In the genomic region with DNA sequence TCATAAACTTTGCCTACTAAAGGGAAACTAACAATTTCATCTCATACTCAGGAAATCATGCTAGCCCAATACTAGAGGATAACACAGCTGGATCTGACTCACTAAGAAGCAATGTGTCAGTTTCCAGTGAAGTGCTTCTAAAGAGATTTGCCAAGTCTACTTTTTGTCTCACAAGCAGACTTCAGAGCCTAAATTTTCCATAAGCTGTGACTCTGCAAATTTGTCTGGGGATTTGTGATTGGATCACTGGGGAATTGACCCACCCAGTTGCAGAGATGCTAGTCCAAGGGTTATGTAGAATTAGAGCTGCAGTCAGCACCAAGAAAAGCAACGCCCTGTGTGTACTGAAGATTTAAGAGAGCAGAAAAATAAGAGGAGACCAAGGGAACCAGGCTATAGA, we compare ENCODE assay signal across 2 cellular contexts.
TF ChIP-seq lines count a peak whose summit lies in the region.

No MANE protein-coding gene starts in this region.

TF ChIP-seq in liver, 16 proteins besides CTCF, POLR2A, EP300 and RAD21 (continued from another document):
- TF ChIP-seq, protein P1, sequence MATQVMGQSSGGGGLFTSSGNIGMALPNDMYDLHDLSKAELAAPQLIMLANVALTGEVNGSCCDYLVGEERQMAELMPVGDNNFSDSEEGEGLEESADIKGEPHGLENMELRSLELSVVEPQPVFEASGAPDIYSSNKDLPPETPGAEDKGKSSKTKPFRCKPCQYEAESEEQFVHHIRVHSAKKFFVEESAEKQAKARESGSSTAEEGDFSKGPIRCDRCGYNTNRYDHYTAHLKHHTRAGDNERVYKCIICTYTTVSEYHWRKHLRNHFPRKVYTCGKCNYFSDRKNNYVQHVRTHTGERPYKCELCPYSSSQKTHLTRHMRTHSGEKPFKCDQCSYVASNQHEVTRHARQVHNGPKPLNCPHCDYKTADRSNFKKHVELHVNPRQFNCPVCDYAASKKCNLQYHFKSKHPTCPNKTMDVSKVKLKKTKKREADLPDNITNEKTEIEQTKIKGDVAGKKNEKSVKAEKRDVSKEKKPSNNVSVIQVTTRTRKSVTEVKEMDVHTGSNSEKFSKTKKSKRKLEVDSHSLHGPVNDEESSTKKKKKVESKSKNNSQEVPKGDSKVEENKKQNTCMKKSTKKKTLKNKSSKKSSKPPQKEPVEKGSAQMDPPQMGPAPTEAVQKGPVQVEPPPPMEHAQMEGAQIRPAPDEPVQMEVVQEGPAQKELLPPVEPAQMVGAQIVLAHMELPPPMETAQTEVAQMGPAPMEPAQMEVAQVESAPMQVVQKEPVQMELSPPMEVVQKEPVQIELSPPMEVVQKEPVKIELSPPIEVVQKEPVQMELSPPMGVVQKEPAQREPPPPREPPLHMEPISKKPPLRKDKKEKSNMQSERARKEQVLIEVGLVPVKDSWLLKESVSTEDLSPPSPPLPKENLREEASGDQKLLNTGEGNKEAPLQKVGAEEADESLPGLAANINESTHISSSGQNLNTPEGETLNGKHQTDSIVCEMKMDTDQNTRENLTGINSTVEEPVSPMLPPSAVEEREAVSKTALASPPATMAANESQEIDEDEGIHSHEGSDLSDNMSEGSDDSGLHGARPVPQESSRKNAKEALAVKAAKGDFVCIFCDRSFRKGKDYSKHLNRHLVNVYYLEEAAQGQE (IDR thresholded peaks at IDR 0.05): no peak

TF ChIP-seq in HepG2, 621 proteins besides CTCF, POLR2A, EP300 and RAD21 (continued from another document):
- TF ChIP-seq, protein P2, sequence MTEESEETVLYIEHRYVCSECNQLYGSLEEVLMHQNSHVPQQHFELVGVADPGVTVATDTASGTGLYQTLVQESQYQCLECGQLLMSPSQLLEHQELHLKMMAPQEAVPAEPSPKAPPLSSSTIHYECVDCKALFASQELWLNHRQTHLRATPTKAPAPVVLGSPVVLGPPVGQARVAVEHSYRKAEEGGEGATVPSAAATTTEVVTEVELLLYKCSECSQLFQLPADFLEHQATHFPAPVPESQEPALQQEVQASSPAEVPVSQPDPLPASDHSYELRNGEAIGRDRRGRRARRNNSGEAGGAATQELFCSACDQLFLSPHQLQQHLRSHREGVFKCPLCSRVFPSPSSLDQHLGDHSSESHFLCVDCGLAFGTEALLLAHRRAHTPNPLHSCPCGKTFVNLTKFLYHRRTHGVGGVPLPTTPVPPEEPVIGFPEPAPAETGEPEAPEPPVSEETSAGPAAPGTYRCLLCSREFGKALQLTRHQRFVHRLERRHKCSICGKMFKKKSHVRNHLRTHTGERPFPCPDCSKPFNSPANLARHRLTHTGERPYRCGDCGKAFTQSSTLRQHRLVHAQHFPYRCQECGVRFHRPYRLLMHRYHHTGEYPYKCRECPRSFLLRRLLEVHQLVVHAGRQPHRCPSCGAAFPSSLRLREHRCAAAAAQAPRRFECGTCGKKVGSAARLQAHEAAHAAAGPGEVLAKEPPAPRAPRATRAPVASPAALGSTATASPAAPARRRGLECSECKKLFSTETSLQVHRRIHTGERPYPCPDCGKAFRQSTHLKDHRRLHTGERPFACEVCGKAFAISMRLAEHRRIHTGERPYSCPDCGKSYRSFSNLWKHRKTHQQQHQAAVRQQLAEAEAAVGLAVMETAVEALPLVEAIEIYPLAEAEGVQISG (CRISPR knock-in tag; IDR thresholded peaks at IDR 0.05): no peak
- TF ChIP-seq, protein P3, sequence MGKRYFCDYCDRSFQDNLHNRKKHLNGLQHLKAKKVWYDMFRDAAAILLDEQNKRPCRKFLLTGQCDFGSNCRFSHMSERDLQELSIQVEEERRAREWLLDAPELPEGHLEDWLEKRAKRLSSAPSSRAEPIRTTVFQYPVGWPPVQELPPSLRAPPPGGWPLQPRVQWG (CRISPR knock-in tag; IDR thresholded peaks at IDR 0.05; ENCODE audit: borderline replicate concordance, low read depth): no peak
- TF ChIP-seq PCBP2 (optimal IDR thresholded peaks at IDR 0.05; ENCODE audit: low read depth, low read length, poor library complexity, severe bottlenecking): no peak
- no peak for TF ChIP-seq ZNF724P (CRISPR knock-in tag; IDR thresholded peaks at IDR 0.05; ENCODE audit: borderline replicate concordance)
- TF ChIP-seq CHCHD3 (CRISPR knock-in tag; IDR thresholded peaks at IDR 0.05): no peak
- no peak for TF ChIP-seq RXRA (CRISPR knock-in tag; IDR thresholded peaks at IDR 0.05)
- TF ChIP-seq AGO1 (IDR thresholded peaks at IDR 0.05; ENCODE audit: low read depth, low read length, poor library complexity, severe bottlenecking): no peak
- no peak for TF ChIP-seq TP53 (CRISPR knock-in tag; conservative IDR thresholded peaks at IDR 0.05)
- no peak for TF ChIP-seq ZNF260 (CRISPR knock-in tag; IDR thresholded peaks at IDR 0.05; ENCODE audit: borderline replicate concordance, low read depth)
- no peak for TF ChIP-seq ZMYM4 (CRISPR knock-in tag; IDR thresholded peaks at IDR 0.05)
- TF ChIP-seq, protein P4, sequence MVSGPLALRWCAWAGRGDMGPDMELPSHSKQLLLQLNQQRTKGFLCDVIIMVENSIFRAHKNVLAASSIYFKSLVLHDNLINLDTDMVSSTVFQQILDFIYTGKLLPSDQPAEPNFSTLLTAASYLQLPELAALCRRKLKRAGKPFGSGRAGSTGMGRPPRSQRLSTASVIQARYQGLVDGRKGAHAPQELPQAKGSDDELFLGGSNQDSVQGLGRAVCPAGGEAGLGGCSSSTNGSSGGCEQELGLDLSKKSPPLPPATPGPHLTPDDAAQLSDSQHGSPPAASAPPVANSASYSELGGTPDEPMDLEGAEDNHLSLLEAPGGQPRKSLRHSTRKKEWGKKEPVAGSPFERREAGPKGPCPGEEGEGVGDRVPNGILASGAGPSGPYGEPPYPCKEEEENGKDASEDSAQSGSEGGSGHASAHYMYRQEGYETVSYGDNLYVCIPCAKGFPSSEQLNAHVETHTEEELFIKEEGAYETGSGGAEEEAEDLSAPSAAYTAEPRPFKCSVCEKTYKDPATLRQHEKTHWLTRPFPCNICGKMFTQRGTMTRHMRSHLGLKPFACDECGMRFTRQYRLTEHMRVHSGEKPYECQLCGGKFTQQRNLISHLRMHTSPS (CRISPR knock-in tag; IDR thresholded peaks at IDR 0.05; ENCODE audit: low read depth): no peak
